In the genomic region with DNA sequence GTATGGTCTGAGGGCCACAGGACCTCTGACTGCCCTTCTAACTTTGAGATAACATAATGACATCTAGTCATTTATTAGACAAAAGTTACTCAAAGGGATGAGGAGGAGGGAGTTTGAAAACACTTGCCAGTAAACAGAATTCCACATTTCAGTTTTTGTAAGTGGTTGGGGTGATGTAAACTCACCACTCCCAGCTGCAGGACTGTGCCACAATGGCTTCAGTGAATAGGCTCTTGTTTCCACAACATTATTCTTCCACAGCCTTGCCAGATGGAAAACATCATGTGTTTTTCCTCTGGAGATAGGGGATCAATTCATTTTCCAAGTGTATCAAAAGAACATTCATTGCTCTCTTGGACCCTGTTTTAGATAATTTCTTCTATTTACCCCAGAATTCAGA, we compare ENCODE assay signal across 20 cellular contexts.
DNase-seq lines count a peak whose midpoint lies in the region; ATAC-seq and TF ChIP-seq lines count a peak whose summit lies in the region.
"Had no signal": no experiment of that assay in that cellular context is flagged by ENCODE, and none has a peak within 500 bp of the region (broad histone marks: within the 10 kb centered on the region; RNA-seq: fewer than 3 reads in every experiment).

No MANE protein-coding gene starts in this region.

- intact Hi-C loops in lower lobe of right lung (cut with DNase I) = no loop called here

- no peaks in the 10 kb centered on the region for H3K4me1 ChIP-seq in lower lobe of right lung
- H3K4me1 ChIP-seq: A549, BLaER1, Peyer's patch had no signal

- no peak overlapping the region for H3K4me3 ChIP-seq in lower lobe of right lung
- H3K4me3 ChIP-seq: A549, BLaER1, Peyer's patch, SK-N-MC had no signal

- no peak for TF ChIP-seq CTCF in lower lobe of right lung (IDR thresholded peaks at IDR 0.05)

- no peaks in the 10 kb centered on the region for H3K9me3 ChIP-seq in lower lobe of right lung
- H3K9me3 ChIP-seq: BLaER1, Caco-2, Peyer's patch had no signal

- no peaks in the 10 kb centered on the region for H3K27me3 ChIP-seq in lower lobe of right lung (ENCODE audit: low read depth)
- H3K27me3 ChIP-seq: BLaER1, Peyer's patch had no signal

- H3K36me3 ChIP-seq in lower lobe of right lung = no peaks in the 10 kb centered on the region
- H3K36me3 ChIP-seq: BLaER1, Peyer's patch had no signal

- DNase-seq in AG20443 (ENCODE audit: low spot score) = peak; percentile 32
- DNase-seq in RPMI7951 (ENCODE audit: low read depth) = peak; percentile 15
- DNase-seq in fibroblast of peridontal ligament (ENCODE audit: extremely low read depth) = peak; percentile 51
- peak; percentile 22 for DNase-seq in putamen (ENCODE audit: low spot score)
- no peak for DNase-seq in NCI-H345 (lab: John Stamatoyannopoulos, UW)
- DNase-seq in lower lobe of right lung = no peak
- no peak for DNase-seq in NCI-H446 (lab: John Stamatoyannopoulos, UW)
- DNase-seq: Caco-2; CD4-positive, alpha-beta T cell; DMS 273 treated with DMSO at 0.1 percent for 48 hours; DMS79 treated with DMSO at 0.1 percent for 48 hours; NCI-H1105; NCI-H2029 treated with DMSO at 0.1 percent for 48 hours; NCI-H526; Peyer's patch; Right ventricle myocardium superior; SW 1271 had no signal

- H3K27ac ChIP-seq in lower lobe of right lung = no peak overlapping the region
- H3K27ac ChIP-seq: A549, BLaER1, Peyer's patch, SK-N-MC had no signal

- ATAC-seq in lower lobe of right lung = no peak
- ATAC-seq: A549 had no signal

Comparison
In these comparisons a context has a peak if more than half of its experiments do, and no peak if none do; other contexts are left out.
1. DNase-seq: peak in AG20443 (single experiment), RPMI7951 (single experiment), fibroblast of peridontal ligament (single experiment) and putamen (single experiment); none in NCI-H345 (single experiment), lower lobe of right lung (single experiment) and NCI-H446 (0 of 2).